In the genomic region with DNA sequence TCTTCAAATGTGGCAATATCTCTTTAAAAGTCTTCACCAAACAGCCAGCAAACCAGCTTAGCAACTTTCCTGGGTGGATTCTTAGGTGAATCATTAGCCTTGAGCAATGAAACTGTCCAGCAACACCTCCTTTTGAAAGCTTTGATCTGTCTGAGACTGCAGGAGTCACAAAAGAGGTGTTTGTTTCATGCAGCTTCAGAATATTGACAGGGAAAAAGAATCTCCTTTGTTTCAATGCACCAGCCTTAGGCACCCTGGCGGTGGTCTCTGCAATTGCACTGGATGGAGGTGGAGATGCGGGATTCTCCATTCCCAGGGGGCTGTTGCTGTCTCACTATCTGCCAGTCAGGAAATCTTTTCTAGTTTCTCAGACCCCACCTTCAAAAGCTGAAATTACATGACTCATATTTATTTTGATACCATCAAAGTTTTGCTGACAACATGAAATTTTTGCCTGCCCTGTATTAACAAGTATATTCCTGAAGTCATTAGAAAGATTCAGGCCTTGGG, we compare ENCODE assay signal across 9 cellular contexts.
DNase-seq lines count a peak whose midpoint lies in the region; ATAC-seq, FAIRE-seq and TF ChIP-seq lines count a peak whose summit lies in the region.
"Had no signal": no experiment of that assay in that cellular context is flagged by ENCODE, and none has a peak within 500 bp of the region (broad histone marks: within the 10 kb centered on the region; RNA-seq: fewer than 3 reads in every experiment).

No MANE protein-coding gene starts in this region.

- no peak overlapping the region for H3K23ac ChIP-seq in H1 (ENCODE audit: insufficient read length)

- H3K36me3 Mint-ChIP-seq in CD4-positive, alpha-beta memory T cell, result no peaks in the 10 kb centered on the region

- no peak overlapping the region for H3K4me3 Mint-ChIP-seq in CD4-positive, alpha-beta memory T cell

- FAIRE-seq in H1 (lab: Jason Lieb, UNC), result peak; percentile 90

- H2BK120ac ChIP-seq in H1 (replicated peaks; ENCODE audit: low read depth, low read length), result no peak overlapping the region

- no peak overlapping the region for H2BK15ac ChIP-seq in H1 (ENCODE audit: low read length)

- no peak overlapping the region for H3K4me3 ChIP-seq in H1 (ENCODE audit: extremely low read depth in 1 of 4, insufficient read depth in 2 of 4, low read depth in 3 of 4, low read length in 4 of 4)
- no peak overlapping the region for H3K4me3 ChIP-seq in CD4-positive, alpha-beta memory T cell (ENCODE audit: low read length in 2 of 2)

- no peaks in the 10 kb centered on the region for H3K79me2 ChIP-seq in H1 (ENCODE audit: control insufficient read depth in 1 of 2, insufficient read depth in 2 of 2, low read length in 2 of 2)

- H3K27me3 Mint-ChIP-seq in CD4-positive, alpha-beta memory T cell, result no peaks in the 10 kb centered on the region

- no peak overlapping the region for H3K18ac ChIP-seq in H1 (ENCODE audit: extremely low read depth, low read length)

- intact Hi-C loops in CD4-positive, alpha-beta memory T cell (cut with micrococcal nuclease), result no loop called here

- H4K91ac ChIP-seq in H1 (replicated peaks; ENCODE audit: insufficient read length, low read length), result no peak overlapping the region

- H3K27ac ChIP-seq in H1 (ENCODE audit: low read depth, low read length), result no peak overlapping the region
- no peak overlapping the region for H3K27ac ChIP-seq in CD4-positive, alpha-beta memory T cell (ENCODE audit: low read depth, low read length)

- no peaks in the 10 kb centered on the region for H3K27me3 ChIP-seq in H1 (replicated peaks in 1 of 4; ENCODE audit: control insufficient read depth in 3 of 4, extremely low read depth in 1 of 4, insufficient read depth in 3 of 4, low read length in 3 of 4)
- H3K27me3 ChIP-seq in CD4-positive, alpha-beta memory T cell (ENCODE audit: insufficient read depth, low read length), result no peaks in the 10 kb centered on the region

- peak; percentile 57 to 68 for TF ChIP-seq RAD21 in H1 (IDR thresholded peaks at IDR 0.05 in 1 of 2, conservative IDR thresholded peaks at IDR 0.05 in 1 of 2; ENCODE audit: low read depth in 2 of 2, low read length in 2 of 2)

- no peaks in the 10 kb centered on the region for H3K79me1 ChIP-seq in H1 (ENCODE audit: low read depth, low read length)

- peak; percentile 52 for ATAC-seq in GM19397 (IDR thresholded peaks at IDR 0.05; ENCODE audit: unreplicated experiment)

- no peak overlapping the region for H3K9ac ChIP-seq in H1 (replicated peaks in 1 of 4; ENCODE audit: extremely low read depth in 1 of 4, low read depth in 3 of 4, low read length in 3 of 4)

- no peak for TF ChIP-seq POLR2A in H1 (IDR thresholded peaks at IDR 0.05; ENCODE audit: control extremely low read depth in 1 of 2, low read depth in 2 of 2, low read length in 2 of 2)

- WGBS in H1 (ENCODE audit: extremely low coverage in 1 of 2, insufficient coverage in 1 of 2, insufficient read length in 1 of 2, insufficient replicate concordance in 2 of 2, low coverage in 1 of 2, low lambda C conversion rate in 2 of 2, missing lambda C conversion rate in 1 of 2), 2 experiments, result 15% methylated on average over 2 of the region's 2 CpGs; no CpG with 5 or more reads in 1 of the 2 experiments

- H2AFZ ChIP-seq in H1 (ENCODE audit: low read length), result peak overlapping the region; percentile 99

- POLR2A ChIA-PET in H1 (lab: Charles Lee; ENCODE audit: partially characterized antibody), result no interaction called here
- POLR2A ChIA-PET in CD4-positive, alpha-beta memory T cell (lab: Charles Lee; ENCODE audit: partially characterized antibody), result no interaction called here

- no peaks in the 10 kb centered on the region for H3K36me3 ChIP-seq in H1 (ENCODE audit: control insufficient read depth in 2 of 4, insufficient read depth in 4 of 4, low read length in 3 of 4)
- no peaks in the 10 kb centered on the region for H3K36me3 ChIP-seq in CD4-positive, alpha-beta memory T cell (ENCODE audit: insufficient read depth, low read length)

- no peaks in the 10 kb centered on the region for H3K23me2 ChIP-seq in H1 (ENCODE audit: low read depth, low read length)

- H3K4ac ChIP-seq in H1 (replicated peaks; ENCODE audit: insufficient read length, low read depth, low read length), result no peak overlapping the region

- no peaks in the 10 kb centered on the region for H4K20me1 ChIP-seq in H1 (replicated peaks in 1 of 2; ENCODE audit: control insufficient read depth in 1 of 2, insufficient read depth in 2 of 2, low read length in 2 of 2)

- peaks cover 0 to 18% (median 8%) of the 10 kb centered on the region in 4 experiments; a peak in 4 of 7 replicates for H3K4me1 ChIP-seq in H1 (replicated peaks in 1 of 4; ENCODE audit: control insufficient read depth in 3 of 4, insufficient read depth in 4 of 4, low read length in 3 of 4)
- no peaks in the 10 kb centered on the region for H3K4me1 ChIP-seq in CD4-positive, alpha-beta memory T cell (ENCODE audit: insufficient read depth, low read length)

- TF ChIP-seq CTCF in LNCAP (IDR thresholded peaks at IDR 0.05) (peak; percentile 68), H1 (IDR thresholded peaks at IDR 0.05; ENCODE audit: control extremely low read depth in 1 of 3, insufficient read depth in 1 of 3, low read depth in 1 of 3, low read length in 3 of 3) (peak; percentile 60 to 84 (median 79))

- H2BK20ac ChIP-seq in H1 (ENCODE audit: low read length), result no peak overlapping the region

- H2BK12ac ChIP-seq in H1 (ENCODE audit: low read depth, low read length), result no peak overlapping the region

- no peak overlapping the region for H3K4me2 ChIP-seq in H1 (ENCODE audit: insufficient read depth in 1 of 2, low read depth in 2 of 2, low read length in 2 of 2)

- H2BK5ac ChIP-seq in H1 (ENCODE audit: low read depth, low read length), result no peak overlapping the region

- no peaks in the 10 kb centered on the region for H3K9me3 ChIP-seq in H1 (ENCODE audit: insufficient read depth in 2 of 2, low read depth in 1 of 2, low read length in 1 of 2)
- H3K9me3 ChIP-seq in CD4-positive, alpha-beta memory T cell (ENCODE audit: control insufficient read depth in 1 of 2, low read length in 2 of 2), result no peaks in the 10 kb centered on the region

- no peak for TF ChIP-seq EP300 in H1 (IDR thresholded peaks at IDR 0.05; ENCODE audit: borderline replicate concordance in 1 of 2, low read depth in 2 of 2, low read length in 2 of 2)

- DNase-seq in H1 (ENCODE audit: low read depth in 1 of 2, low spot score in 2 of 2) (peak; percentile 23 to 84), renal cortical epithelial cell (ENCODE audit: low read depth) (peak; percentile 96), SKM-1 treated with dmso at 0.1 percent for 144 hours (lab: John Stamatoyannopoulos, UW; ENCODE audit: unreplicated experiment) (no peak)
- no peak for DNase-seq in activated CD8-positive, alpha-beta memory T cell treated with anti-CD3 and anti-CD28 coated beads, Interleukin-2, amount 50 U/mL, for 4 hours
- no peak for DNase-seq in activated CD4-positive, alpha-beta T cell treated with anti-CD3 and anti-CD28 coated beads for 48 hours
- no peak for DNase-seq in CD4-positive, alpha-beta memory T cell
- DNase-seq: activated T-cell treated with anti-CD3 and anti-CD28 coated beads for 4 hours had no signal

- CTCF ChIA-PET in H1 (lab: Charles Lee; ENCODE audit: partially characterized antibody), result interaction anchor here (0.6 to 2.9 kb wide), 31 partner anchors 8 to 169 kb away, joined by 3 to 15 read pairs (median 4); no protein-coding TSS in a partner anchor
- CTCF ChIA-PET in CD4-positive, alpha-beta memory T cell (lab: Charles Lee; ENCODE audit: partially characterized antibody), result no interaction called here

- no peak overlapping the region for H3K14ac ChIP-seq in H1 (ENCODE audit: insufficient read length)

- no peak overlapping the region for H3K27ac Mint-ChIP-seq in CD4-positive, alpha-beta memory T cell

- H4K5ac ChIP-seq in H1 (ENCODE audit: insufficient read length, low read depth, low read length), result no peak overlapping the region

- H4K8ac ChIP-seq in H1 (ENCODE audit: extremely low read depth, insufficient read depth, low read length), result no peak overlapping the region

- H3K56ac ChIP-seq in H1 (replicated peaks; ENCODE audit: insufficient read length, low read depth, low read length), result no peak overlapping the region

- peaks cover 0 to 8% (median 5%) of the 10 kb centered on the region in 8 donors for H3K9me3 Mint-ChIP-seq in CD4-positive, alpha-beta memory T cell

- H2AK5ac ChIP-seq in H1 (ENCODE audit: low read depth, low read length), result no peak overlapping the region

- no peaks in the 10 kb centered on the region for H3K4me1 Mint-ChIP-seq in CD4-positive, alpha-beta memory T cell

TF ChIP-seq in H1, 55 proteins besides CTCF, POLR2A, EP300 and RAD21:
- TF ChIP-seq JUN (IDR thresholded peaks at IDR 0.05; ENCODE audit: low read depth, low read length), result no peak
- no peak for TF ChIP-seq JUND (IDR thresholded peaks at IDR 0.05; ENCODE audit: low read length)
- TF ChIP-seq CREB1 (IDR thresholded peaks at IDR 0.05), result no peak
- TF ChIP-seq HDAC2 (IDR thresholded peaks at IDR 0.05; ENCODE audit: borderline replicate concordance in 1 of 2, low read depth in 2 of 2, low read length in 2 of 2), result no peak
- TF ChIP-seq TAF7 (optimal IDR thresholded peaks at IDR 0.05; ENCODE audit: borderline replicate concordance, low read depth, low read length), result no peak
- no peak for TF ChIP-seq HDAC6 (IDR thresholded peaks at IDR 0.05; ENCODE audit: low read depth, low read length)
- TF ChIP-seq ATF2 (IDR thresholded peaks at IDR 0.05; ENCODE audit: low read length), result no peak
- TF ChIP-seq POLR2AphosphoS5 (IDR thresholded peaks at IDR 0.05; ENCODE audit: low read depth, low read length), result no peak
- no peak for TF ChIP-seq CHD2 (IDR thresholded peaks at IDR 0.05; ENCODE audit: low read length)
- TF ChIP-seq POU5F1 (IDR thresholded peaks at IDR 0.05; ENCODE audit: low read depth, low read length), result no peak
- TF ChIP-seq ATF3 (IDR thresholded peaks at IDR 0.05; ENCODE audit: insufficient read depth, low read depth, low read length), result no peak
- no peak; the same call in 1 of the 2 replicates for TF ChIP-seq MAFK (IDR thresholded peaks at IDR 0.05; ENCODE audit: low read depth, low read length)

Comparison
In these comparisons a context has a peak if more than half of its experiments do, and no peak if none do; other contexts are left out.
1. DNase-seq: peak in H1 (2 of 2) and renal cortical epithelial cell (single experiment); none in activated CD8-positive, alpha-beta memory T cell treated with anti-CD3 and anti-CD28 coated beads, Interleukin-2, amount 50 U/mL, for 4 hours (single experiment), SKM-1 treated with dmso at 0.1 percent for 144 hours (single experiment), activated CD4-positive, alpha-beta T cell treated with anti-CD3 and anti-CD28 coated beads for 48 hours (single experiment) and CD4-positive, alpha-beta memory T cell (0 of 5).